ENCODE assay signal across 1 cellular context in the genomic region with DNA sequence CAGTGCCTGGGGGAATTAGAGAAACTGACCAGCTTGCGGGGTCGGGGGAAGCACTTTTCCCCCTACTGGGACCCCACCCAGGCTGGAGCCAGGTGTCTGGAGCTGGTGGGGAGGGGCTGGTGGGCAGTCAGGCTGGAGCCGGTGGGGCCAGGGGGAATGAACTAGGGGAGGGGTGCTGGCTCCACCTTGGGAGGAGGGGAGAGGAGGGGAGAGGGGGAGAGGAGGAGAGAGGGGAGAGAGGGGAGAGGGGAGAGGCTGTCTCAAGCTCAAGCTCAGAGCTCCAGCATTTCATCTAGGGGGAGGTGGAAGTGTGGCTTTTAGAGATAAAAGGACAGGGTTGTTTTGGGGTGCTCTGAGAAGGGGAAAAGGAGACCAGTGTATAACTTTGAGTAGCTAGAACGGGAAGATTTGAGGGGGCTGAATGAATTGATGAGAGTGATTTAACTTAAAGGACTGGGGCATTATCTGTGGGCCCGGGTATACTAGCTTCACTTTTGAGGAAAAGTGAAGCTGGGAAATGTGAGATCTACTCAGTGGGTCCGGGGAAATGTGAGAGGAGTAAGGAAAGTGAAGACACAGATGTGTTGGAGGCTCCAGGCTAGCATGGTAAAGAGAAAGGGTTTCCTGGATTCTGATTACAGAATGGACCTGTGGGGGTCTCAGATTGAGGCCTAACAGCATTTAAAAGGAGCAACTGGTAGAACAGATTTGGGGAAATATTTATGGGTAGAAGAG.
TF ChIP-seq lines count a peak whose summit lies in the region.

No MANE protein-coding gene starts in this region.

TF ChIP-seq in A549, 52 proteins besides CTCF, POLR2A, EP300 and RAD21:
- no peak for TF ChIP-seq CEBPB (IDR thresholded peaks at IDR 0.05)
- TF ChIP-seq, protein P1, sequence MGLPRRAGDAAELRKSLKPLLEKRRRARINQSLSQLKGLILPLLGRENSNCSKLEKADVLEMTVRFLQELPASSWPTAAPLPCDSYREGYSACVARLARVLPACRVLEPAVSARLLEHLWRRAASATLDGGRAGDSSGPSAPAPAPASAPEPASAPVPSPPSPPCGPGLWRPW (IDR thresholded peaks at IDR 0.05): no peak
- TF ChIP-seq, protein P2, sequence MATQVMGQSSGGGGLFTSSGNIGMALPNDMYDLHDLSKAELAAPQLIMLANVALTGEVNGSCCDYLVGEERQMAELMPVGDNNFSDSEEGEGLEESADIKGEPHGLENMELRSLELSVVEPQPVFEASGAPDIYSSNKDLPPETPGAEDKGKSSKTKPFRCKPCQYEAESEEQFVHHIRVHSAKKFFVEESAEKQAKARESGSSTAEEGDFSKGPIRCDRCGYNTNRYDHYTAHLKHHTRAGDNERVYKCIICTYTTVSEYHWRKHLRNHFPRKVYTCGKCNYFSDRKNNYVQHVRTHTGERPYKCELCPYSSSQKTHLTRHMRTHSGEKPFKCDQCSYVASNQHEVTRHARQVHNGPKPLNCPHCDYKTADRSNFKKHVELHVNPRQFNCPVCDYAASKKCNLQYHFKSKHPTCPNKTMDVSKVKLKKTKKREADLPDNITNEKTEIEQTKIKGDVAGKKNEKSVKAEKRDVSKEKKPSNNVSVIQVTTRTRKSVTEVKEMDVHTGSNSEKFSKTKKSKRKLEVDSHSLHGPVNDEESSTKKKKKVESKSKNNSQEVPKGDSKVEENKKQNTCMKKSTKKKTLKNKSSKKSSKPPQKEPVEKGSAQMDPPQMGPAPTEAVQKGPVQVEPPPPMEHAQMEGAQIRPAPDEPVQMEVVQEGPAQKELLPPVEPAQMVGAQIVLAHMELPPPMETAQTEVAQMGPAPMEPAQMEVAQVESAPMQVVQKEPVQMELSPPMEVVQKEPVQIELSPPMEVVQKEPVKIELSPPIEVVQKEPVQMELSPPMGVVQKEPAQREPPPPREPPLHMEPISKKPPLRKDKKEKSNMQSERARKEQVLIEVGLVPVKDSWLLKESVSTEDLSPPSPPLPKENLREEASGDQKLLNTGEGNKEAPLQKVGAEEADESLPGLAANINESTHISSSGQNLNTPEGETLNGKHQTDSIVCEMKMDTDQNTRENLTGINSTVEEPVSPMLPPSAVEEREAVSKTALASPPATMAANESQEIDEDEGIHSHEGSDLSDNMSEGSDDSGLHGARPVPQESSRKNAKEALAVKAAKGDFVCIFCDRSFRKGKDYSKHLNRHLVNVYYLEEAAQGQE (IDR thresholded peaks at IDR 0.05): no peak
- TF ChIP-seq NPAS2 (CRISPR knock-in tag; IDR thresholded peaks at IDR 0.05; ENCODE audit: borderline replicate concordance): no peak
